ENCODE assay signal across 24 cellular contexts in genomic region chr2:70391988-70392387, GRCh38.
"Had no signal": no experiment of that assay in that cellular context is flagged by ENCODE, and none has a peak within 500 bp of the region (broad histone marks: within the 10 kb centered on the region; RNA-seq: fewer than 3 reads in every experiment).

No MANE protein-coding gene starts in this region.

- H3K79me2 ChIP-seq: hepatocyte had no signal

- H3K27ac ChIP-seq: breast epithelium, coronary artery, hepatocyte, pancreas, psoas muscle, right atrium auricular region, spleen, tibial artery had no signal

- H3K4me3 Mint-ChIP-seq: activated naive CD8-positive, alpha-beta T cell treated with anti-CD3 and anti-CD28 coated beads, Interleukin-2, amount 10 ng/mL, durations not matched to agents 7 days and 5 days; memory B cell; nephron progenitor cell had no signal

- H2AFZ ChIP-seq: hepatocyte had no signal

- H3K27ac Mint-ChIP-seq: activated naive CD8-positive, alpha-beta T cell treated with anti-CD3 and anti-CD28 coated beads, Interleukin-2, amount 10 ng/mL, durations not matched to agents 7 days and 5 days; memory B cell had no signal

- DNase-seq: activated CD4-positive, alpha-beta T cell treated with anti-CD3 and anti-CD28 coated beads for 4 hours; activated CD4-positive, alpha-beta T cell treated with anti-CD3 and anti-CD28 coated beads, Interleukin-2, amount 50 U/mL, for 48 hours; activated CD4-positive, CD25-positive, alpha-beta regulatory T cell; activated naive CD4-positive, alpha-beta T cell treated with Interleukin-2 at 50 U/mL for 16 hours; activated naive CD8-positive, alpha-beta T cell treated with anti-CD3 and anti-CD28 coated beads, Interleukin-2, amount 10 ng/mL, durations not matched to agents 7 days and 5 days; activated T-cell treated with anti-CD3 and anti-CD28 coated beads, Interleukin-2, amount 50 U/mL, for 48 hours; amniotic stem cell; cerebellar nuclear complex; glutamatergic neuron; left cardiac atrium; nephron progenitor cell; pancreas; psoas muscle; spleen; stimulated activated CD4-positive, alpha-beta T cell treated with anti-CD3 and anti-CD28 coated beads, Interleukin-4, amount 100 ng/mL, for 1 hour; stimulated activated naive CD8-positive, alpha-beta T cell treated with anti-CD3 and anti-CD28 coated beads, Interleukin-15, Interleukin-2, amounts not matched to agents 100 U/mL and 50 U/mL, for 24 hours; substantia nigra; tibial artery had no signal

- H3K9me3 ChIP-seq: breast epithelium, pancreas, psoas muscle, tibial artery had no signal

- FAIRE-seq: frontal cortex, pancreas had no signal

- ATAC-seq: left cardiac atrium; pancreas; psoas muscle; stimulated activated naive CD8-positive, alpha-beta T cell treated with anti-CD3 and anti-CD28 coated beads, Interleukin-15, Interleukin-2, amounts not matched to agents 100 U/mL and 50 U/mL, for 24 hours had no signal

- H3K36me3 ChIP-seq: breast epithelium, pancreas, right atrium auricular region, spleen, tibial artery had no signal

- H3K4me3 ChIP-seq: breast epithelium, coronary artery, hepatocyte, pancreas, psoas muscle, right atrium auricular region, spleen, tibial artery had no signal

- H3K36me3 Mint-ChIP-seq: activated naive CD8-positive, alpha-beta T cell treated with anti-CD3 and anti-CD28 coated beads, Interleukin-2, amount 10 ng/mL, durations not matched to agents 7 days and 5 days had no signal

- H3K4me1 ChIP-seq: breast epithelium, pancreas, psoas muscle, right atrium auricular region, spleen, tibial artery had no signal

- H3K27me3 ChIP-seq: hepatocyte, pancreas, right atrium auricular region had no signal

- H3K4me1 Mint-ChIP-seq: activated naive CD8-positive, alpha-beta T cell treated with anti-CD3 and anti-CD28 coated beads, Interleukin-2, amount 10 ng/mL, durations not matched to agents 7 days and 5 days; memory B cell; nephron progenitor cell had no signal

- H3K4me2 ChIP-seq: hepatocyte had no signal
